Comparison of ENCODE assay signal across 20 cellular contexts in genomic region chr7:35380739-35381224, GRCh38.
DNase-seq lines count a peak whose midpoint lies in the region; ATAC-seq, FAIRE-seq and TF ChIP-seq lines count a peak whose summit lies in the region.
"Had no signal": no experiment of that assay in that cellular context is flagged by ENCODE, and none has a peak within 500 bp of the region (broad histone marks: within the 10 kb centered on the region; RNA-seq: fewer than 3 reads in every experiment).

No MANE protein-coding gene starts in this region.

- H3K9ac ChIP-seq in K562 (ENCODE audit: insufficient read depth in 1 of 2, low read depth in 2 of 2, low read length in 2 of 2) = no peak overlapping the region

- TF ChIP-seq RAD21 in K562 (CRISPR knock-in tag; conservative IDR thresholded peaks at IDR 0.05 in 1 of 2, IDR thresholded peaks at IDR 0.05 in 1 of 2) = no peak

- H3K27me3 ChIP-seq in K562 (ENCODE audit: control insufficient read depth in 2 of 2, insufficient read depth in 2 of 2, low read length in 2 of 2) = peaks cover 2 to 6% of the 10 kb centered on the region in 2 experiments; a peak in 2 of 5 replicates
- no peaks in the 10 kb centered on the region for H3K27me3 ChIP-seq in lower lobe of right lung (ENCODE audit: low read depth)
- peaks cover 0 to 3% (median 0%) of the 10 kb centered on the region in 3 donors for H3K27me3 ChIP-seq in psoas muscle (ENCODE audit: insufficient read depth in 3 of 3, low read length in 2 of 3)
- H3K27me3 ChIP-seq in uterus = no peaks in the 10 kb centered on the region

- in situ Hi-C loops in K562 (cut with MboI) = no loop called here

- no peak for TF ChIP-seq CTCF in K562 (IDR thresholded peaks at IDR 0.05 in 2 of 3, conservative IDR thresholded peaks at IDR 0.05 in 1 of 3; ENCODE audit: insufficient read depth in 2 of 3, low read depth in 1 of 3, low read length in 3 of 3)
- no peak for TF ChIP-seq CTCF in lower lobe of right lung (IDR thresholded peaks at IDR 0.05)
- no peak for TF ChIP-seq CTCF in psoas muscle (IDR thresholded peaks at IDR 0.05)
- no peak for TF ChIP-seq CTCF in uterus (IDR thresholded peaks at IDR 0.05)

- under 1% methylated on average over 6 of the region's 6 CpGs for WGBS in K562 (ENCODE audit: insufficient coverage, low coverage, missing lambda C conversion rate)
- WGBS in psoas muscle, 3 donors = 90% methylated on average over 6 of the region's 6 CpGs

- POLR2A ChIA-PET in K562 (lab: Yijun Ruan, JAX) = no interaction called here

- H3K27ac ChIP-seq in K562 (ENCODE audit: extremely low read depth, low read depth, low read length) (no peak overlapping the region), lower lobe of right lung (no peak overlapping the region), psoas muscle (no peak overlapping the region), uterus (no peak overlapping the region)
- H3K27ac ChIP-seq: C4-2B had no signal

- intact Hi-C loops in K562 (cut with micrococcal nuclease) = no loop called here
- intact Hi-C loops in lower lobe of right lung (cut with DNase I) = no loop called here
- intact Hi-C loops in psoas muscle (cut with DNase I) = no loop called here
- intact Hi-C loops in uterus (cut with DNase I; ENCODE audit: low total_unique reads) = no loop called here

- H3K79me2 ChIP-seq in K562 (ENCODE audit: control insufficient read depth, insufficient read depth, low read length) = no peaks in the 10 kb centered on the region

- no peaks in the 10 kb centered on the region for H3K9me3 ChIP-seq in K562 (replicated peaks; ENCODE audit: control insufficient read depth, insufficient read depth, low read depth, low read length)
- H3K9me3 ChIP-seq in lower lobe of right lung = no peaks in the 10 kb centered on the region
- H3K9me3 ChIP-seq in psoas muscle = no peaks in the 10 kb centered on the region
- H3K9me3 ChIP-seq in uterus = no peaks in the 10 kb centered on the region

- H3K4me1 ChIP-seq in K562 (replicated peaks in 1 of 2; ENCODE audit: control insufficient read depth in 2 of 2, insufficient read depth in 2 of 2, low read length in 2 of 2) (no peaks in the 10 kb centered on the region; a peak in 1 of 5 replicates), lower lobe of right lung (no peaks in the 10 kb centered on the region), psoas muscle (no peaks in the 10 kb centered on the region), uterus (no peaks in the 10 kb centered on the region)

- no peak for TF ChIP-seq EP300 in K562 (IDR thresholded peaks at IDR 0.05; ENCODE audit: low read length)

- FAIRE-seq in K562 (lab: Jason Lieb, UNC) = peak; percentile 26

- no peak overlapping the region for H2AFZ ChIP-seq in K562 (ENCODE audit: low read depth, low read length)

- H3K9me1 ChIP-seq in K562 (ENCODE audit: control insufficient read depth, insufficient read depth, low read length) = no peaks in the 10 kb centered on the region

- DNase-seq in CD1c-positive myeloid dendritic cell (ENCODE audit: extremely low spot score) = peak; percentile 71
- DNase-seq in MV-4-11 (lab: John Stamatoyannopoulos, UW) = peak; percentile 98
- no peak for DNase-seq in K562 (ENCODE audit: extremely low read depth in 1 of 4, low spot score in 3 of 4)
- peak; percentile 60 for DNase-seq in lower lobe of right lung
- no peak for DNase-seq in NCI-H1105 (lab: John Stamatoyannopoulos, UW)
- no peak for DNase-seq in psoas muscle
- DNase-seq in uterus = no peak
- DNase-seq: ACHN; activated CD4-positive, alpha-beta T cell treated with anti-CD3 and anti-CD28 coated beads, Interleukin-2, amount 10 ng/mL, durations not matched to agents 24 days and 14 days; endodermal cell; immature natural killer cell; NCI-H1092 treated with DMSO at 0.1 percent for 48 hours; NCI-H2107; NCI-H524; nucleus accumbens; stimulated activated CD4-positive, alpha-beta T cell treated with anti-CD3 and anti-CD28 coated beads, Interleukin-12 subunit alpha, Interleukin-12 subunit beta, amount 100 ng/mL, for 4 hours had no signal

- ATAC-seq in K562 (no peak), lower lobe of right lung (peak; percentile 84 to 90), psoas muscle (no peak), GM18517 (IDR thresholded peaks at IDR 0.05; ENCODE audit: unreplicated experiment) (no peak)
- ATAC-seq: activated CD8-positive, alpha-beta memory T cell treated with anti-CD3 and anti-CD28 coated beads, Interleukin-2, amount 10 ng/mL, durations not matched to agents 7 days and 5 days; activated naive CD4-positive, alpha-beta T cell treated with anti-CD3 and anti-CD28 coated beads, Interleukin-2, amount 50 U/mL, for 72 hours had no signal

- no peaks in the 10 kb centered on the region for H4K20me1 ChIP-seq in K562 (replicated peaks; ENCODE audit: control insufficient read depth, insufficient read depth, low read length)

- H3K4me3 ChIP-seq in K562 (no peak overlapping the region), lower lobe of right lung (no peak overlapping the region), psoas muscle (no peak overlapping the region), uterus (no peak overlapping the region)

- CTCF ChIA-PET in K562 (lab: Yijun Ruan, JAX; ENCODE audit: low intra/inter-chr PET ratio) = no interaction called here

- H3K4me2 ChIP-seq in K562 (ENCODE audit: insufficient read depth, low read length) = no peak overlapping the region

- no peak for TF ChIP-seq POLR2A in K562 (conservative IDR thresholded peaks at IDR 0.05)
- no peak for TF ChIP-seq POLR2A in uterus (IDR thresholded peaks at IDR 0.05)

- BruUV-seq in K562 (replicated peaks; lab: Mats Ljungman, UMichigan) = no TSS peak

- H3K36me3 ChIP-seq in K562 (ENCODE audit: control insufficient read depth, insufficient read depth, low read length) (no peaks in the 10 kb centered on the region), lower lobe of right lung (no peaks in the 10 kb centered on the region), psoas muscle (ENCODE audit: insufficient read depth in 1 of 2, low read depth in 1 of 2) (no peaks in the 10 kb centered on the region), uterus (no peaks in the 10 kb centered on the region)

TF ChIP-seq in K562, 482 proteins besides CTCF, POLR2A, EP300 and RAD21:
- TF ChIP-seq ZNF395 (CRISPR knock-in tag; IDR thresholded peaks at IDR 0.05) (no peak), ILK (tag; IDR thresholded peaks at IDR 0.05; ENCODE audit: borderline replicate concordance, low read depth) (no peak), CEBPG (CRISPR knock-in tag; IDR thresholded peaks at IDR 0.05) (0 out of 2 replicates have a peak, but pooled peaks have one; percentile 19), CEBPG (tag; conservative IDR thresholded peaks at IDR 0.05 in 1 of 2, IDR thresholded peaks at IDR 0.05 in 1 of 2) (peak; percentile 80 to 98), IRF9 (tag; IDR thresholded peaks at IDR 0.05) (peak; percentile 65; the same call in 1 of the 2 replicates), CEBPB (tag; IDR thresholded peaks at IDR 0.05) (peak; percentile 95)

Comparison
In these comparisons a context has a peak if more than half of its experiments do, and no peak if none do; other contexts are left out.
1. DNase-seq: peak in CD1c-positive myeloid dendritic cell (single experiment), MV-4-11 (single experiment) and lower lobe of right lung (single experiment); none in K562 (0 of 4), NCI-H1105 (single experiment), psoas muscle (0 of 2) and uterus (0 of 2).
2. ATAC-seq: peak in lower lobe of right lung (2 of 2); none in K562 (single experiment), psoas muscle (0 of 4) and GM18517 (single experiment).